In the genomic region with DNA sequence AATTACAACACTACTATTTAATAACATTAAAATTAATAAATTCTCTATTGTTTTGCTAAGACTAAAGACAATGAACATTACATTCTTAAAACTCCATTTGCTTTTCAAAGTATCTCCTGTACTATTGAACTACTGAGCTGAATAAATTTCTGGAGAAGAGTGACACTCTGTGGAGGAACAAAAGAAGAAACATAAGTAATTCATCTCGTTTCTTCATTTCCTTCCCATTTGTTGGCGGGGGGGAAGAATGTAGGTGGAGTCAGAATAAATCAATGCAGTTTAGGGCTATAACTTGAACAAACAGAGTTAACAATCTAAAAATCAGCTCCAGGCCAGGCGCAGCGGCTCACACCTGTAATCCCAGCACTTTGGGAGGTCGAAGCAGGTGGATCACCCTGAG, we compare ENCODE assay signal across 19 cellular contexts. TPM values are rescaled to one million over a fixed set of nuclear protein-coding genes. Genes with fewer than 3 reads are reported as not detected.
DNase-seq lines count a peak whose midpoint lies in the region; ATAC-seq and TF ChIP-seq lines count a peak whose summit lies in the region.
"Had no signal": no experiment of that assay in that cellular context is flagged by ENCODE, and none has a peak within 500 bp of the region (broad histone marks: within the 10 kb centered on the region; RNA-seq: fewer than 3 reads in every experiment).

No MANE protein-coding gene starts in this region.

- no peaks in the 10 kb centered on the region for H3K79me1 ChIP-seq in IMR-90 (ENCODE audit: low read depth in 1 of 2, low read length in 2 of 2)

- DNase-seq in AML-193 (lab: John Stamatoyannopoulos, UW) (peak; percentile 40 to 60), IMR-90 (no peak), fibroblast of gingiva (ENCODE audit: low read depth) (peak; percentile 21), smooth muscle cell (lab: John Stamatoyannopoulos, UW; ENCODE audit: unreplicated experiment) (no peak)
- DNase-seq in activated CD4-positive, alpha-beta T cell treated with anti-CD3 and anti-CD28 coated beads, Interleukin-2, amount 10 ng/mL, durations not matched to agents 7 days and 5 days, result no peak
- DNase-seq in activated CD8-positive, alpha-beta memory T cell treated with anti-CD3 and anti-CD28 coated beads, Interleukin-2, amount 50 U/mL, for 4 hours, result no peak
- DNase-seq in activated CD8-positive, alpha-beta T cell treated with anti-CD3 and anti-CD28 coated beads, Interleukin-2, amount 10 ng/mL, durations not matched to agents 7 days and 5 days, result no peak
- DNase-seq: activated naive CD8-positive, alpha-beta T cell treated with anti-CD3 and anti-CD28 coated beads for 36 hours; activated T-cell treated with anti-CD3 and anti-CD28 coated beads, Interleukin-2, amount 50 U/mL, for 4 hours; caudate nucleus; DMS 273 treated with DMSO at 0.1 percent for 48 hours; endodermal cell; immature natural killer cell; MM.1S; NCI-H774 had no signal

- H3K18ac ChIP-seq in IMR-90 (ENCODE audit: low read depth, low read length), result no peak overlapping the region

- H3K27ac ChIP-seq in IMR-90 (ENCODE audit: insufficient read depth, low read length) (no peak overlapping the region), smooth muscle cell (ENCODE audit: low read depth) (no peak overlapping the region)

- H3K4me3 Mint-ChIP-seq in activated CD4-positive, alpha-beta T cell treated with anti-CD3 and anti-CD28 coated beads, Interleukin-2, amount 10 ng/mL, durations not matched to agents 7 days and 5 days, result no peak overlapping the region
- H3K4me3 Mint-ChIP-seq in activated CD8-positive, alpha-beta T cell treated with anti-CD3 and anti-CD28 coated beads, Interleukin-2, amount 10 ng/mL, durations not matched to agents 7 days and 5 days, result no peak overlapping the region
- H3K4me3 Mint-ChIP-seq: activated naive CD8-positive, alpha-beta T cell treated with anti-CD3 and anti-CD28 coated beads for 36 hours; activated T-cell treated with anti-CD3 and anti-CD28 coated beads, Interleukin-2, amount 50 U/mL, for 4 hours; endodermal cell; GM23338; immature natural killer cell; natural killer cell treated with Interleukin-12 subunit alpha and Interleukin-12 subunit beta and Interleukin-15 and Interleukin-18, amount 100 ng/mL, for 72 hours had no signal

- no peak overlapping the region for H2AK5ac ChIP-seq in IMR-90 (ENCODE audit: low read depth, low read length)

- intact Hi-C loops in IMR-90 (cut with micrococcal nuclease), result no loop called here

- H2BK20ac ChIP-seq in IMR-90 (ENCODE audit: low read depth, low read length), result no peak overlapping the region

- no TSS peak for BruUV-seq in IMR-90 (replicated peaks; lab: Mats Ljungman, UMichigan)

- dilution Hi-C loops in IMR-90 (cut with HindIII; ENCODE audit: low sequenced_read_pairs, unreplicated experiment), result no loop called here

- no peak overlapping the region for H4K5ac ChIP-seq in IMR-90 (ENCODE audit: low read depth, low read length)

- no peaks in the 10 kb centered on the region for H3K9me3 ChIP-seq in IMR-90 (ENCODE audit: control insufficient read depth, insufficient read depth, low read length)
- H3K9me3 ChIP-seq in smooth muscle cell (replicated peaks; ENCODE audit: low read depth), result no peaks in the 10 kb centered on the region

- H3K27me3 Mint-ChIP-seq in activated CD4-positive, alpha-beta T cell treated with anti-CD3 and anti-CD28 coated beads, Interleukin-2, amount 10 ng/mL, durations not matched to agents 7 days and 5 days, result no peaks in the 10 kb centered on the region
- H3K27me3 Mint-ChIP-seq in activated CD8-positive, alpha-beta T cell treated with anti-CD3 and anti-CD28 coated beads, Interleukin-2, amount 10 ng/mL, durations not matched to agents 7 days and 5 days (ENCODE audit: low read depth), result no peaks in the 10 kb centered on the region
- H3K27me3 Mint-ChIP-seq: activated naive CD8-positive, alpha-beta T cell treated with anti-CD3 and anti-CD28 coated beads for 36 hours; natural killer cell treated with Interleukin-12 subunit alpha and Interleukin-12 subunit beta and Interleukin-15 and Interleukin-18, amount 100 ng/mL, for 72 hours had no signal

- no peaks in the 10 kb centered on the region for H3K4me1 Mint-ChIP-seq in activated CD4-positive, alpha-beta T cell treated with anti-CD3 and anti-CD28 coated beads, Interleukin-2, amount 10 ng/mL, durations not matched to agents 7 days and 5 days
- no peaks in the 10 kb centered on the region for H3K4me1 Mint-ChIP-seq in activated CD8-positive, alpha-beta T cell treated with anti-CD3 and anti-CD28 coated beads, Interleukin-2, amount 10 ng/mL, durations not matched to agents 7 days and 5 days (ENCODE audit: low read depth)
- H3K4me1 Mint-ChIP-seq: activated naive CD8-positive, alpha-beta T cell treated with anti-CD3 and anti-CD28 coated beads for 36 hours; endodermal cell; immature natural killer cell had no signal

- no peak overlapping the region for H3K27ac Mint-ChIP-seq in activated CD4-positive, alpha-beta T cell treated with anti-CD3 and anti-CD28 coated beads, Interleukin-2, amount 10 ng/mL, durations not matched to agents 7 days and 5 days
- H3K27ac Mint-ChIP-seq in activated CD8-positive, alpha-beta T cell treated with anti-CD3 and anti-CD28 coated beads, Interleukin-2, amount 10 ng/mL, durations not matched to agents 7 days and 5 days, result no peak overlapping the region
- H3K27ac Mint-ChIP-seq: activated naive CD8-positive, alpha-beta T cell treated with anti-CD3 and anti-CD28 coated beads for 36 hours; endodermal cell; GM23338; immature natural killer cell; natural killer cell treated with Interleukin-12 subunit alpha and Interleukin-12 subunit beta and Interleukin-15 and Interleukin-18, amount 100 ng/mL, for 72 hours had no signal

- 0 out of 2 replicates have a peak, but pooled peaks have one; percentile 22 for TF ChIP-seq CTCF in IMR-90 (conservative IDR thresholded peaks at IDR 0.05; ENCODE audit: low read depth, low read length)
- no peak for TF ChIP-seq CTCF in smooth muscle cell (IDR thresholded peaks at IDR 0.05; ENCODE audit: borderline replicate concordance, insufficient read depth, poor library complexity, severe bottlenecking)

- ATAC-seq in IMR-90 (ENCODE audit: low read depth), result peak; percentile 29; the same call in 1 of the 2 replicates
- peak; percentile 51; the same call in 1 of the 3 replicates for ATAC-seq in SK-N-SH treated with all-trans-retinoic acid at 6 μM for 48 hours
- ATAC-seq in activated CD8-positive, alpha-beta T cell treated with anti-CD3 and anti-CD28 coated beads, Interleukin-2, amount 10 ng/mL, durations not matched to agents 7 days and 5 days, result no peak
- ATAC-seq: activated T-cell treated with anti-CD3 and anti-CD28 coated beads, Interleukin-2, amount 50 U/mL, for 4 hours; GM23338; natural killer cell treated with Interleukin-12 subunit alpha and Interleukin-12 subunit beta and Interleukin-15 and Interleukin-18, amount 100 ng/mL, for 72 hours; Right ventricle myocardium inferior had no signal

- no peak overlapping the region for H3K4ac ChIP-seq in IMR-90 (ENCODE audit: low read depth, low read length)

- H3K4me2 ChIP-seq in IMR-90 (ENCODE audit: low read depth, low read length), result no peak overlapping the region
- no peak overlapping the region for H3K4me2 ChIP-seq in smooth muscle cell
- H3K4me2 ChIP-seq: GM23338 had no signal

- no peak overlapping the region for H2BK120ac ChIP-seq in IMR-90 (ENCODE audit: low read depth, low read length)

- H2AFZ ChIP-seq in IMR-90 (replicated peaks; ENCODE audit: low read length, poor library complexity) (no peak overlapping the region), smooth muscle cell (ENCODE audit: low read depth) (no peak overlapping the region)
- H2AFZ ChIP-seq: GM23338 had no signal

- H3K9me3 Mint-ChIP-seq in activated CD4-positive, alpha-beta T cell treated with anti-CD3 and anti-CD28 coated beads, Interleukin-2, amount 10 ng/mL, durations not matched to agents 7 days and 5 days, result no peaks in the 10 kb centered on the region
- H3K9me3 Mint-ChIP-seq in activated CD8-positive, alpha-beta T cell treated with anti-CD3 and anti-CD28 coated beads, Interleukin-2, amount 10 ng/mL, durations not matched to agents 7 days and 5 days (ENCODE audit: insufficient read depth), result no peaks in the 10 kb centered on the region
- H3K9me3 Mint-ChIP-seq: activated naive CD8-positive, alpha-beta T cell treated with anti-CD3 and anti-CD28 coated beads for 36 hours; activated T-cell treated with anti-CD3 and anti-CD28 coated beads, Interleukin-2, amount 50 U/mL, for 4 hours; endodermal cell; immature natural killer cell; natural killer cell treated with Interleukin-12 subunit alpha and Interleukin-12 subunit beta and Interleukin-15 and Interleukin-18, amount 100 ng/mL, for 72 hours had no signal

- no peaks in the 10 kb centered on the region for H3K36me3 ChIP-seq in IMR-90 (ENCODE audit: control insufficient read depth, insufficient read depth, low read length)
- no peaks in the 10 kb centered on the region for H3K36me3 ChIP-seq in smooth muscle cell (ENCODE audit: low read depth)

- H4K20me1 ChIP-seq in IMR-90 (ENCODE audit: insufficient read depth, low read length) (no peaks in the 10 kb centered on the region), smooth muscle cell (ENCODE audit: low read depth) (no peaks in the 10 kb centered on the region)

- TF ChIP-seq POLR2A in IMR-90 (IDR thresholded peaks at IDR 0.05; ENCODE audit: low read depth, low read length), result no peak

- H3F3A ChIP-seq in smooth muscle cell (ENCODE audit: low read depth), result no peaks in the 10 kb centered on the region

- H2BK15ac ChIP-seq in IMR-90 (ENCODE audit: low read depth, low read length), result no peak overlapping the region

- H3K4me1 ChIP-seq in IMR-90 (ENCODE audit: control insufficient read depth, insufficient read depth, low read length) (no peaks in the 10 kb centered on the region), smooth muscle cell (ENCODE audit: low read depth) (peaks cover 3% of the 10 kb centered on the region)

- H3K4me3 ChIP-seq in IMR-90 (ENCODE audit: insufficient read depth, low read depth, low read length), result no peak overlapping the region
- no peak overlapping the region for H3K4me3 ChIP-seq in smooth muscle cell
- H3K4me3 ChIP-seq: GM23338 had no signal

- no peak overlapping the region for H2BK5ac ChIP-seq in IMR-90 (ENCODE audit: low read depth, low read length, poor library complexity, severe bottlenecking)

- no peak overlapping the region for H3K14ac ChIP-seq in IMR-90 (replicated peaks; ENCODE audit: low read depth, low read length)

- H2AK9ac ChIP-seq in IMR-90 (replicated peaks; ENCODE audit: low read depth, low read length, poor library complexity), result no peak overlapping the region

- no peaks in the 10 kb centered on the region for H3K79me2 ChIP-seq in smooth muscle cell (ENCODE audit: low read depth)

- H4K8ac ChIP-seq in IMR-90 (ENCODE audit: low read depth in 2 of 2, low read length in 2 of 2), result no peak overlapping the region

- H3K27me3 ChIP-seq in IMR-90 (ENCODE audit: control insufficient read depth, insufficient read depth, low read length) (no peaks in the 10 kb centered on the region), smooth muscle cell (ENCODE audit: low read depth) (no peaks in the 10 kb centered on the region)

- no peak overlapping the region for H3K23ac ChIP-seq in IMR-90 (ENCODE audit: low read depth, low read length)

- CTCF ChIA-PET in IMR-90 (lab: Yijun Ruan, JAX), result interaction anchor here (0.6 kb wide), 1 partner anchor 9 kb away, joined by 3 read pairs; no protein-coding TSS in a partner anchor
- CTCF ChIA-PET in activated CD4-positive, alpha-beta T cell treated with anti-CD3 and anti-CD28 coated beads, Interleukin-2, amount 10 ng/mL, durations not matched to agents 7 days and 5 days (lab: Charles Lee), result no interaction called here
- CTCF ChIA-PET in activated CD8-positive, alpha-beta T cell treated with anti-CD3 and anti-CD28 coated beads, Interleukin-2, amount 10 ng/mL, durations not matched to agents 7 days and 5 days (lab: Charles Lee), result interaction anchor here (1.3 kb wide), 1 partner anchor 15 kb away, joined by 3 read pairs; no protein-coding TSS in a partner anchor

- POLR2A ChIA-PET in IMR-90 (lab: Charles Lee; ENCODE audit: unreplicated experiment), result no interaction called here
- POLR2A ChIA-PET in activated CD4-positive, alpha-beta T cell treated with anti-CD3 and anti-CD28 coated beads, Interleukin-2, amount 10 ng/mL, durations not matched to agents 7 days and 5 days (lab: Charles Lee), result no interaction called here
- POLR2A ChIA-PET in activated CD8-positive, alpha-beta T cell treated with anti-CD3 and anti-CD28 coated beads, Interleukin-2, amount 10 ng/mL, durations not matched to agents 7 days and 5 days (lab: Charles Lee), result no interaction called here

- H3K36me3 Mint-ChIP-seq in activated CD4-positive, alpha-beta T cell treated with anti-CD3 and anti-CD28 coated beads, Interleukin-2, amount 10 ng/mL, durations not matched to agents 7 days and 5 days (ENCODE audit: low read depth), result no peaks in the 10 kb centered on the region
- H3K36me3 Mint-ChIP-seq in activated CD8-positive, alpha-beta T cell treated with anti-CD3 and anti-CD28 coated beads, Interleukin-2, amount 10 ng/mL, durations not matched to agents 7 days and 5 days (ENCODE audit: low read depth), result no peaks in the 10 kb centered on the region
- H3K36me3 Mint-ChIP-seq: activated naive CD8-positive, alpha-beta T cell treated with anti-CD3 and anti-CD28 coated beads for 36 hours; natural killer cell treated with Interleukin-12 subunit alpha and Interleukin-12 subunit beta and Interleukin-15 and Interleukin-18, amount 100 ng/mL, for 72 hours had no signal

- in situ Hi-C loops in IMR-90 (cut with MboI; ENCODE audit: low sequenced_read_pairs), result no loop called here

- no peak for TF ChIP-seq RAD21 in IMR-90 (IDR thresholded peaks at IDR 0.05; ENCODE audit: low read length)

- H3K9ac ChIP-seq in IMR-90 (ENCODE audit: low read depth, low read length) (no peak overlapping the region), smooth muscle cell (ENCODE audit: low read depth) (no peak overlapping the region)

- H3K56ac ChIP-seq in IMR-90 (ENCODE audit: extremely low read depth, insufficient read depth, low read length), result no peak overlapping the region

- no peaks in the 10 kb centered on the region for H3K9me1 ChIP-seq in IMR-90 (ENCODE audit: insufficient read depth, low read length)

- no CpG with 5 or more reads among the region's 5 CpGs for WGBS in IMR-90 (ENCODE audit: extremely low coverage in 2 of 2, insufficient read length in 1 of 2), 2 experiments
- WGBS in smooth muscle cell (ENCODE audit: low lambda C conversion rate), result 85% methylated on average over 5 of the region's 5 CpGs

- no peak overlapping the region for H4K91ac ChIP-seq in IMR-90 (ENCODE audit: insufficient read depth, low read depth, low read length)

RNA-seq across cellular contexts. Expression of a gene that starts 32.7 kb away (rescaled TPM):
- total RNA-seq in IMR-90 (2012; rRNA removed), result under 0.01 TPM in 2 replicates
- 0.30 and 1.0 TPM in 2 replicates for polyA plus RNA-seq in IMR-90 (2012; rRNA removed)
- polyA plus RNA-seq in IMR-90 (2012; cell fraction: cytosol; rRNA removed), result 0.19 and 0.62 TPM in 2 replicates
- polyA plus RNA-seq in IMR-90 (2012; cell fraction: nucleus; rRNA removed; ENCODE audit: low replicate concordance), result 0.50 TPM in 1 of 2 replicates, not detected in the other
- 1 to 10 TPM in 1 of 2 experiments, under 1 TPM in 1; 0.33 to 1.1 TPM for total RNA-seq in activated CD4-positive, alpha-beta T cell treated with anti-CD3 and anti-CD28 coated beads, Interleukin-2, amount 10 ng/mL, durations not matched to agents 7 days and 5 days
- total RNA-seq in smooth muscle cell, result 0.18 and 0.63 TPM in 2 replicates
- polyA plus RNA-seq in smooth muscle cell, result 0.14 and 1.3 TPM in 2 replicates
- under 1 TPM in 1 of 2 experiments, not detected in 1; 0.44 TPM for total RNA-seq in activated CD8-positive, alpha-beta T cell treated with anti-CD3 and anti-CD28 coated beads, Interleukin-2, amount 10 ng/mL, durations not matched to agents 7 days and 5 days
- total RNA-seq: Right ventricle myocardium inferior had no signal

RNA-seq across cellular contexts. Expression of a gene that starts 45.6 kb away (rescaled TPM):
- 46.4 and 82.8 TPM in 2 replicates for total RNA-seq in IMR-90 (2012; rRNA removed)
- 33.3 and 37.2 TPM in 2 replicates for polyA plus RNA-seq in IMR-90 (2012; rRNA removed)
- polyA plus RNA-seq in IMR-90 (2012; cell fraction: cytosol; rRNA removed), result 6.8 and 17.0 TPM in 2 replicates
- 7.1 and 15.1 TPM in 2 replicates for polyA plus RNA-seq in IMR-90 (2012; cell fraction: nucleus; rRNA removed; ENCODE audit: low replicate concordance)
- 10 to 100 TPM; 43.5 to 48.0 TPM for total RNA-seq in activated CD4-positive, alpha-beta T cell treated with anti-CD3 and anti-CD28 coated beads, Interleukin-2, amount 10 ng/mL, durations not matched to agents 7 days and 5 days
- 127 and 161 TPM in 2 replicates for total RNA-seq in smooth muscle cell
- 92.2 and 99.1 TPM in 2 replicates for polyA plus RNA-seq in smooth muscle cell
- 10 to 100 TPM; 57.8 to 59.8 TPM for total RNA-seq in activated CD8-positive, alpha-beta T cell treated with anti-CD3 and anti-CD28 coated beads, Interleukin-2, amount 10 ng/mL, durations not matched to agents 7 days and 5 days

Comparison
In these comparisons a context has a peak if more than half of its experiments do, and no peak if none do; other contexts are left out.
1. DNase-seq: peak in AML-193 (2 of 2) and fibroblast of gingiva (single experiment); none in IMR-90 (single experiment), activated CD4-positive, alpha-beta T cell treated with anti-CD3 and anti-CD28 coated beads, Interleukin-2, amount 10 ng/mL, durations not matched to agents 7 days and 5 days (single experiment), smooth muscle cell (single experiment), activated CD8-positive, alpha-beta memory T cell treated with anti-CD3 and anti-CD28 coated beads, Interleukin-2, amount 50 U/mL, for 4 hours (single experiment) and activated CD8-positive, alpha-beta T cell treated with anti-CD3 and anti-CD28 coated beads, Interleukin-2, amount 10 ng/mL, durations not matched to agents 7 days and 5 days (single experiment).